In genomic region chr13:23778879-23779278, GRCh38 we compare ENCODE assay signal across 18 cellular contexts.
DNase-seq lines count a peak whose midpoint lies in the region; ATAC-seq, FAIRE-seq and TF ChIP-seq lines count a peak whose summit lies in the region.
"Had no signal": no experiment of that assay in that cellular context is flagged by ENCODE, and none has a peak within 500 bp of the region (broad histone marks: within the 10 kb centered on the region; RNA-seq: fewer than 3 reads in every experiment).

No MANE protein-coding gene starts in this region.

- H3K27me3 Mint-ChIP-seq in astrocyte (ENCODE audit: low read depth, unreplicated experiment) = no peaks in the 10 kb centered on the region
- H3K27me3 Mint-ChIP-seq: activated naive CD8-positive, alpha-beta T cell treated with anti-CD3 and anti-CD28 coated beads for 36 hours had no signal

- FAIRE-seq in astrocyte (lab: Jason Lieb, UNC) = no peak

- H3K4me1 Mint-ChIP-seq in astrocyte (ENCODE audit: low read depth, unreplicated experiment) = peaks cover 3% of the 10 kb centered on the region

- H3K27me3 ChIP-seq in astrocyte (ENCODE audit: insufficient read depth, low read length) = no peaks in the 10 kb centered on the region
- H3K27me3 ChIP-seq: BLaER1 had no signal

- H3K9me3 ChIP-seq in astrocyte (ENCODE audit: insufficient read depth, low read depth, low read length) = no peaks in the 10 kb centered on the region

- H3K4me3 ChIP-seq in astrocyte (ENCODE audit: insufficient read depth, low read depth, low read length) = no peak overlapping the region
- H3K4me3 ChIP-seq: BLaER1, PC-9 had no signal

- in situ Hi-C loops in G401 (cut with HindIII; ENCODE audit: low sequenced_read_pairs) = no loop called here

- H3K4me1 ChIP-seq in astrocyte (ENCODE audit: insufficient read depth, low read length) = no peaks in the 10 kb centered on the region

- no peaks in the 10 kb centered on the region for H3K36me3 ChIP-seq in astrocyte (ENCODE audit: insufficient read depth, low read length)

- H2AFZ ChIP-seq in astrocyte (ENCODE audit: low read depth, low read length) = no peak overlapping the region
- H2AFZ ChIP-seq: PC-9 had no signal

- no peak overlapping the region for H3K4me3 Mint-ChIP-seq in astrocyte (ENCODE audit: unreplicated experiment)
- H3K4me3 Mint-ChIP-seq: activated naive CD8-positive, alpha-beta T cell treated with anti-CD3 and anti-CD28 coated beads for 36 hours; activated T-cell treated with anti-CD3 and anti-CD28 coated beads, Interleukin-2, amount 50 U/mL, for 4 hours had no signal

- TF ChIP-seq CTCF in astrocyte (IDR thresholded peaks at IDR 0.05; ENCODE audit: insufficient read depth, low read depth, low read length) = no peak

- no peaks in the 10 kb centered on the region for H3K79me2 ChIP-seq in astrocyte (ENCODE audit: insufficient read depth, low read length)

- no peak overlapping the region for H3K27ac Mint-ChIP-seq in astrocyte (ENCODE audit: unreplicated experiment)
- H3K27ac Mint-ChIP-seq: activated naive CD8-positive, alpha-beta T cell treated with anti-CD3 and anti-CD28 coated beads for 36 hours had no signal

- peaks cover 13% of the 10 kb centered on the region for H3K36me3 Mint-ChIP-seq in astrocyte (ENCODE audit: low read depth, unreplicated experiment)

- DNase-seq in GM03348 (ENCODE audit: low spot score) (peak; percentile 29), astrocyte (ENCODE audit: low read depth) (peak; percentile 67), fibroblast of the conjunctiva (ENCODE audit: low read depth) (peak; percentile 34), renal cortical epithelial cell (ENCODE audit: low read depth) (peak; percentile 95), G401 (ENCODE audit: low spot score) (no peak), T-helper 1 cell (no peak)
- DNase-seq: activated CD4-positive, alpha-beta T cell treated with anti-CD3 and anti-CD28 coated beads, Interleukin-2, amount 50 U/mL, for 48 hours; activated naive CD8-positive, alpha-beta T cell treated with anti-CD3 and anti-CD28 coated beads for 36 hours; activated T-cell treated with anti-CD3 and anti-CD28 coated beads, Interleukin-2, amount 50 U/mL, for 4 hours; DMS153; midbrain; MV-4-11; NCI-H2081 treated with DMSO at 0.1 percent for 48 hours; stimulated activated CD4-positive, alpha-beta T cell treated with anti-CD3 and anti-CD28 coated beads, Interleukin-2, amount 100 ng/mL, for 48 hours; substantia nigra had no signal

- H3K27ac ChIP-seq in astrocyte (ENCODE audit: low read depth, low read length) = no peak overlapping the region
- H3K27ac ChIP-seq: BLaER1, PC-9 had no signal

- H4K20me1 ChIP-seq in astrocyte (ENCODE audit: insufficient read depth, low read length) = no peaks in the 10 kb centered on the region
- H4K20me1 ChIP-seq: BLaER1 had no signal

- no peak for ATAC-seq in SK-N-SH treated with all-trans-retinoic acid at 6 μM for 48 hours
- ATAC-seq: activated T-cell treated with anti-CD3 and anti-CD28 coated beads, Interleukin-2, amount 50 U/mL, for 4 hours had no signal

- peaks cover 12% of the 10 kb centered on the region for H3K9me3 Mint-ChIP-seq in astrocyte (ENCODE audit: unreplicated experiment)
- H3K9me3 Mint-ChIP-seq: activated T-cell treated with anti-CD3 and anti-CD28 coated beads, Interleukin-2, amount 50 U/mL, for 4 hours had no signal

- no peak overlapping the region for H3K9ac ChIP-seq in astrocyte (ENCODE audit: low read length)
- H3K9ac ChIP-seq: BLaER1 had no signal

- no peak overlapping the region for H3K4me2 ChIP-seq in astrocyte (ENCODE audit: low read length)
- H3K4me2 ChIP-seq: BLaER1, PC-9 had no signal

TF ChIP-seq in SK-N-SH treated with all-trans-retinoic acid at 6 μM for 48 hours, 23 proteins besides CTCF, POLR2A, EP300 and RAD21:
- TF ChIP-seq CSDC2 (CRISPR knock-in tag; IDR thresholded peaks at IDR 0.05) = no peak
- TF ChIP-seq TCF4 (CRISPR knock-in tag; IDR thresholded peaks at IDR 0.05; ENCODE audit: borderline replicate concordance) = no peak
- TF ChIP-seq ZC3H10 (CRISPR knock-in tag; IDR thresholded peaks at IDR 0.05) = no peak
- no peak for TF ChIP-seq PATZ1 (CRISPR knock-in tag; IDR thresholded peaks at IDR 0.05; ENCODE audit: borderline replicate concordance)
- TF ChIP-seq ARNTL (CRISPR knock-in tag; IDR thresholded peaks at IDR 0.05; ENCODE audit: borderline replicate concordance, low read depth) = no peak
- no peak for TF ChIP-seq ZFP3 (CRISPR knock-in tag; IDR thresholded peaks at IDR 0.05)
- no peak for TF ChIP-seq ISL1 (CRISPR knock-in tag; IDR thresholded peaks at IDR 0.05)
- no peak for TF ChIP-seq SNAI2 (CRISPR knock-in tag; IDR thresholded peaks at IDR 0.05)
TF ChIP-seq in SK-N-SH treated with all-trans-retinoic acid at 6 μM for 48 hours: peak in this region for 0.

Comparison
In these comparisons a context has a peak if more than half of its experiments do, and no peak if none do; other contexts are left out.
1. DNase-seq: peak in GM03348 (single experiment), astrocyte (single experiment), fibroblast of the conjunctiva (single experiment) and renal cortical epithelial cell (single experiment); none in G401 (single experiment) and T-helper 1 cell (0 of 5).